Comparison of ENCODE assay signal across 18 cellular contexts in the genomic region with DNA sequence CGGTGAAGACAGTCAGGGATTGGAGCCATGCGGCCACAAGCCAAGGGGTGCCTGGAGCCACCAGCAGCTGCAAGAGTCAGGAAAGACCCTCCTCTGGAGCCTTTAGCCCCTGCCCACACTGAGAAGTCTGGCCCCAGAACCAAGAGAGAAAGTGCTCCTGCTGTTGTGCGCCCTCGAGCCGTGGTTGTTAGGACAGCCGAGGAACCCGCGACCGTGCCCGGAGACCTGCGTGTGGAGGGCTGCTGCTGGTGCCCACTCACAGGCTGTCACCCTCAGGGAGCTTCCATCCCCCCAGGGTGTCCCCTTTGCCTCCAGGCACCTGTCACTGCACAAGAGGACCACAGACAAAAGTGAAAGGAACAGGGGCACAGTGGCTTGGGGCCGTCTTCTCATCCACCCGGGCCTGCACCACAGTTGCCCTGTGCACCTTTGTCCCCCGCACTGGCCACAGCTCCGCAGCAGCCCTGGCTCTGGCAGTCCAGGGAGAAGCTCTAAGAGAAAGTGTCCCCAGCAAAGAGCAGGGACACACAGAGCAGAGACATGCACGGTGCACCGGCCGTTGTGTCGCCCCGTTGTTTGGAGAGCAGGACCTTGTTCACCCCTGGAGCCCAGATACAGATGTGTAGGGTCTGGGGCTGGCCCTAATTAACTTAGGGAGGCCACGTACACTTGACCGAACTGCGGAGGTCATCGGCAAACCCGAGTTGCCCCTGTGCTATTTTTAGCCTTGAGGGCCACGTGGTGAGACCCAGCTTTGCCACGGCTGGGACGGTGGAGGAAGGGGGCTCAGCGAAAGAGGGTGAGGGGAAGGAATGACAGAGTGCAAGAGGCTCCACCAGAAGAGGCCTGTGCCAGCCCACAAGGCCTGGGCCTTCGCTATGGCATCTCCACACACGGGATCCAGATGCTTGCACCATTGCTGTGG.
"Had no signal": no experiment of that assay in that cellular context is flagged by ENCODE, and none has a peak within 500 bp of the region (broad histone marks: within the 10 kb centered on the region; RNA-seq: fewer than 3 reads in every experiment).

No MANE protein-coding gene starts in this region.

- H3K36me3 ChIP-seq: brain microvascular endothelial cell, gastroesophageal sphincter, tibial nerve, vagina had no signal

- H3K27ac ChIP-seq: brain microvascular endothelial cell, gastroesophageal sphincter, parathyroid adenoma, tibial nerve, vagina had no signal

- H3K4me3 Mint-ChIP-seq: activated B cell treated with CpG ODN at 0.5 μM for 24 hours; activated naive CD4-positive, alpha-beta T cell treated with anti-CD3 and anti-CD28 coated beads for 36 hours; activated T-cell treated with anti-CD3 and anti-CD28 coated beads, Interleukin-2, amount 50 U/mL, for 4 hours; mesothelial cell of epicardium; T-cell had no signal

- H3K4me1 ChIP-seq: gastroesophageal sphincter, parathyroid adenoma, tibial nerve, vagina had no signal

- H3K27ac Mint-ChIP-seq: activated B cell treated with CpG ODN at 0.5 μM for 24 hours; activated naive CD4-positive, alpha-beta T cell treated with anti-CD3 and anti-CD28 coated beads for 36 hours; mesothelial cell of epicardium; T-cell had no signal

- H3K36me3 Mint-ChIP-seq: mesothelial cell of epicardium, T-cell had no signal

- H3K9me3 ChIP-seq: gastroesophageal sphincter, tibial nerve, vagina had no signal

- H3K9me3 Mint-ChIP-seq: activated B cell treated with CpG ODN at 0.5 μM for 24 hours; activated naive CD4-positive, alpha-beta T cell treated with anti-CD3 and anti-CD28 coated beads for 36 hours; activated T-cell treated with anti-CD3 and anti-CD28 coated beads, Interleukin-2, amount 50 U/mL, for 4 hours had no signal

- ATAC-seq: activated T-cell treated with anti-CD3 and anti-CD28 coated beads, Interleukin-2, amount 50 U/mL, for 4 hours; gastroesophageal sphincter; left colon; SK-N-SH treated with all-trans-retinoic acid at 6 μM for 48 hours; T-cell had no signal

- DNase-seq: activated B cell treated with CpG ODN at 0.5 μM for 24 hours; activated CD4-positive, alpha-beta T cell treated with anti-CD3 and anti-CD28 coated beads for 48 hours; activated CD8-positive, alpha-beta memory T cell treated with anti-CD3 and anti-CD28 coated beads, Interleukin-2, amount 50 U/mL, for 4 hours; activated naive CD4-positive, alpha-beta T cell treated with anti-CD3 and anti-CD28 coated beads for 36 hours; activated T-cell treated with anti-CD3 and anti-CD28 coated beads, Interleukin-2, amount 50 U/mL, for 4 hours; brain microvascular endothelial cell; cortex of kidney; left colon; stimulated activated naive CD4-positive, alpha-beta T cell treated with Interleukin-2 at 50 U/mL for 16 hours; T-cell; T-helper 9 cell had no signal

- H3K27me3 ChIP-seq: brain microvascular endothelial cell, vagina had no signal

- H3K4me3 ChIP-seq: gastroesophageal sphincter, lung, tibial nerve, vagina had no signal

- H3K4me1 Mint-ChIP-seq: activated B cell treated with CpG ODN at 0.5 μM for 24 hours had no signal
